Comparison of ENCODE assay signal across 3 cellular contexts in genomic region chr6:17874753-17875152, GRCh38.
TF ChIP-seq lines count a peak whose summit lies in the region.

No MANE protein-coding gene starts in this region.

TF ChIP-seq in A549, 52 proteins besides CTCF, POLR2A, EP300 and RAD21:
- TF ChIP-seq POLR2AphosphoS2 (conservative IDR thresholded peaks at IDR 0.05; ENCODE audit: low read length) (no peak), ATOH8 (CRISPR knock-in tag; IDR thresholded peaks at IDR 0.05; ENCODE audit: low read depth) (no peak), TFCP2L1 (CRISPR knock-in tag; IDR thresholded peaks at IDR 0.05) (no peak)

TF ChIP-seq in HEK293, 187 proteins besides CTCF, POLR2A, EP300 and RAD21:
- TF ChIP-seq ZIC2 (tag by site-specific recombination; IDR thresholded peaks at IDR 0.05) (no peak), ZNF146 (tag by site-specific recombination; IDR thresholded peaks at IDR 0.05) (peak; percentile 76), ZSCAN4 (tag by site-specific recombination; IDR thresholded peaks at IDR 0.05) (peak; percentile 39; the same call in 1 of the 2 replicates)
TF ChIP-seq in HEK293: peak in this region for 2.

TF ChIP-seq in K562, 482 proteins besides CTCF, POLR2A, EP300 and RAD21:
- TF ChIP-seq KDM1A (IDR thresholded peaks at IDR 0.05) (peak; percentile 28 to 29; a peak in 1 of 4 replicates), ZNF146 (CRISPR knock-in tag; IDR thresholded peaks at IDR 0.05; ENCODE audit: unreplicated experiment) (peak; percentile 51), PBX2 (CRISPR knock-in tag; IDR thresholded peaks at IDR 0.05; ENCODE audit: low read depth) (no peak), PBX2 (tag; conservative IDR thresholded peaks at IDR 0.05; ENCODE audit: low read depth) (no peak)
TF ChIP-seq in K562: peak in this region for 2.
